Comparison of ENCODE assay signal across 27 cellular contexts in the genomic region with DNA sequence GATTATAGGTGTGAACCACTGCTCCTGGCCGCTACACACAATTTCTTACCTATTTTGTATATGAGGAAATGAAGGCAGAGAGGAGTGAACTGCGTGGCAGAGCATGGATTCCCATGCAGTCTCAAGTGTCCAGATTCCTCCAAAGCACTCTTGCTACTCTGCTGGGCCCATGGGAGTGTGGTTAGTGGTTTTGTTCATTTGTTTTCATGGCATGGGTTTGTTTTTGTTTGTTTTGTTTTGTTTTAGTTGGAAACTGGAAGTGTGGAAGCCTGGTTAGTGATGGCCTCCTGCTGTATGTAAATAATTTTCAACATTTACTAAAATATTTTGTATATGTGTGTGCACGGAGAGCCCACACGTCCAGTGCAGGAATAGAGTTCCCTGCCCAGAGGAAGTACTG.
"Had no signal": no experiment of that assay in that cellular context is flagged by ENCODE, and none has a peak within 500 bp of the region (broad histone marks: within the 10 kb centered on the region; RNA-seq: fewer than 3 reads in every experiment).

No MANE protein-coding gene starts in this region.

- H3K4me3 ChIP-seq: dorsolateral prefrontal cortex, heart right ventricle, left lung, ovary, psoas muscle, sigmoid colon, spleen, testis, tibial artery, upper lobe of right lung, uterus had no signal

- H3K4me1 ChIP-seq: psoas muscle, sigmoid colon, testis, upper lobe of right lung, uterus had no signal

- ATAC-seq: heart right ventricle; left cardiac atrium; left lung; naive thymus-derived CD8-positive, alpha-beta T cell; psoas muscle; right cardiac atrium; stimulated activated memory B cell treated with anti-CD40 and anti-IgM and Interleukin-4, amounts not matched to agents 10 μg/mL and 1 μg/mL and 100 μg/mL, for 72 hours; stimulated activated naive CD8-positive, alpha-beta T cell treated with anti-CD3 and anti-CD28 coated beads, Interleukin-15, Interleukin-2, amounts not matched to agents 100 U/mL and 50 U/mL, for 24 hours; upper lobe of right lung had no signal

- H3K27ac ChIP-seq: dorsolateral prefrontal cortex, heart right ventricle, left lung, ovary, psoas muscle, sigmoid colon, spleen, testis, upper lobe of right lung, uterus had no signal

- H3K27me3 ChIP-seq: left lung, ovary, sigmoid colon, spleen, testis, tibial artery, upper lobe of right lung, uterus had no signal

- DNase-seq: dorsolateral prefrontal cortex; effector CD4-positive, alpha-beta T cell; foreskin melanocyte; glutamatergic neuron; heart right ventricle; hippocampal formation; left cardiac atrium; left lung; mesendoderm; midbrain; naive thymus-derived CD8-positive, alpha-beta T cell; nephron progenitor cell; nucleus accumbens; ovary; posterior cingulate gyrus; psoas muscle; right cardiac atrium; sigmoid colon; spleen; stimulated activated CD4-positive, alpha-beta T cell treated with anti-CD3 and anti-CD28 coated beads, Interleukin-4, amount 100 ng/mL, for 4 hours; stimulated activated naive CD8-positive, alpha-beta T cell treated with anti-CD3 and anti-CD28 coated beads, Interleukin-15, Interleukin-2, amounts not matched to agents 100 U/mL and 50 U/mL, for 24 hours; substantia nigra; testis; tibial artery; upper lobe of right lung; uterus had no signal

- H3K9me3 ChIP-seq: left lung, ovary, psoas muscle, sigmoid colon, testis, tibial artery, upper lobe of right lung, uterus had no signal

- H3K36me3 ChIP-seq: heart right ventricle, left lung, ovary, sigmoid colon, spleen, tibial artery, upper lobe of right lung, uterus had no signal
